ENCODE assay signal across 9 cellular contexts in genomic region chr9:133135193-133135745, GRCh38. TPM values are rescaled to one million over a fixed set of nuclear protein-coding genes. Genes with fewer than 3 reads are reported as not detected.
DNase-seq lines count a peak whose midpoint lies in the region; ATAC-seq, FAIRE-seq and TF ChIP-seq lines count a peak whose summit lies in the region.
"Had no signal": no experiment of that assay in that cellular context is flagged by ENCODE, and none has a peak within 500 bp of the region (broad histone marks: within the 10 kb centered on the region; RNA-seq: fewer than 3 reads in every experiment).

No MANE protein-coding gene starts in this region.

- H3K27ac ChIP-seq in right atrium auricular region (peak overlapping the region; percentile 93 to 94), spleen (peak overlapping the region; percentile 88 to 98 (median 91))

- H3K36me3 ChIP-seq in right atrium auricular region (no peaks in the 10 kb centered on the region), spleen (no peaks in the 10 kb centered on the region)

- no peaks in the 10 kb centered on the region for H3K9me3 ChIP-seq in right atrium auricular region
- H3K9me3 ChIP-seq in spleen, result no peaks in the 10 kb centered on the region

- peak; percentile 93 for FAIRE-seq in RCC 7860 (lab: Jason Lieb, UNC)
- FAIRE-seq: islet of Langerhans had no signal

- H3K27me3 ChIP-seq in right atrium auricular region (no peaks in the 10 kb centered on the region), spleen (replicated peaks in 1 of 7) (no peaks in the 10 kb centered on the region)

- H3K4me3 ChIP-seq in right atrium auricular region (no peak overlapping the region), spleen (no peak overlapping the region)

- WGBS in spleen, 5 donors, result 37 to 63% (median 54%) methylated on average over 3 to 7 of the region's 7 CpGs

- no peak for ATAC-seq in HG02852 (IDR thresholded peaks at IDR 0.05; ENCODE audit: unreplicated experiment)

- DNase-seq in DMS 273 treated with DMSO at 0.1 percent for 48 hours (lab: John Stamatoyannopoulos, UW) (peak; percentile 28), RCC 7860 (ENCODE audit: low spot score) (peak; percentile 98), amniotic epithelial cell (ENCODE audit: low read depth) (peak; percentile 86), right atrium auricular region (ENCODE audit: low spot score) (peak; percentile 78), spleen (no peak), SKM-1 (lab: John Stamatoyannopoulos, UW; ENCODE audit: unreplicated experiment) (no peak), NCI-H2171 (lab: John Stamatoyannopoulos, UW) (no peak)

- no peak for TF ChIP-seq POLR2A in spleen (IDR thresholded peaks at IDR 0.05)

- intact Hi-C loops in spleen (cut with DNase I; ENCODE audit: low total_unique reads), result no loop called here

- H3K4me1 ChIP-seq in right atrium auricular region, result peaks cover 0 to 94% of the 10 kb centered on the region in 2 donors
- peaks cover 46 to 85% (median 68%) of the 10 kb centered on the region in 6 donors for H3K4me1 ChIP-seq in spleen

- TF ChIP-seq CTCF in right atrium auricular region (IDR thresholded peaks at IDR 0.05), result no peak
- no peak for TF ChIP-seq CTCF in spleen (IDR thresholded peaks at IDR 0.05 in 8 of 11, conservative IDR thresholded peaks at IDR 0.05 in 3 of 11)

RNA-seq across cellular contexts. Expression of gene RALGDS, which starts 14.2 kb away (rescaled TPM):
- 10 to 100 TPM; 26.7 to 30.1 TPM for total RNA-seq in right atrium auricular region
- 10 to 100 TPM; 50.6 to 74.3 (median 60.3) TPM for total RNA-seq in spleen
- 10 to 100 TPM; 21.3 to 40.1 (median 27.2) TPM for polyA plus RNA-seq in spleen

RNA-seq across cellular contexts. Expression of gene GBGT1, which starts 28.4 kb away (rescaled TPM):
- total RNA-seq in right atrium auricular region (10 to 100 TPM; 15.5 to 16.8 TPM), spleen (10 to 100 TPM; 16.8 to 52.8 (median 31.2) TPM)
- polyA plus RNA-seq in spleen, result 10 to 100 TPM in 2 of 3 donors, 1 to 10 TPM in 1; 9.2 to 14.1 (median 10.7) TPM

Comparison
In these comparisons a context has a peak if more than half of its experiments do, and no peak if none do; other contexts are left out.
1. DNase-seq: peak in DMS 273 treated with DMSO at 0.1 percent for 48 hours (single experiment), RCC 7860 (single experiment), amniotic epithelial cell (single experiment) and right atrium auricular region (single experiment); none in spleen (single experiment), SKM-1 (single experiment) and NCI-H2171 (single experiment).